Comparison of ENCODE assay signal across 8 cellular contexts in the genomic region with DNA sequence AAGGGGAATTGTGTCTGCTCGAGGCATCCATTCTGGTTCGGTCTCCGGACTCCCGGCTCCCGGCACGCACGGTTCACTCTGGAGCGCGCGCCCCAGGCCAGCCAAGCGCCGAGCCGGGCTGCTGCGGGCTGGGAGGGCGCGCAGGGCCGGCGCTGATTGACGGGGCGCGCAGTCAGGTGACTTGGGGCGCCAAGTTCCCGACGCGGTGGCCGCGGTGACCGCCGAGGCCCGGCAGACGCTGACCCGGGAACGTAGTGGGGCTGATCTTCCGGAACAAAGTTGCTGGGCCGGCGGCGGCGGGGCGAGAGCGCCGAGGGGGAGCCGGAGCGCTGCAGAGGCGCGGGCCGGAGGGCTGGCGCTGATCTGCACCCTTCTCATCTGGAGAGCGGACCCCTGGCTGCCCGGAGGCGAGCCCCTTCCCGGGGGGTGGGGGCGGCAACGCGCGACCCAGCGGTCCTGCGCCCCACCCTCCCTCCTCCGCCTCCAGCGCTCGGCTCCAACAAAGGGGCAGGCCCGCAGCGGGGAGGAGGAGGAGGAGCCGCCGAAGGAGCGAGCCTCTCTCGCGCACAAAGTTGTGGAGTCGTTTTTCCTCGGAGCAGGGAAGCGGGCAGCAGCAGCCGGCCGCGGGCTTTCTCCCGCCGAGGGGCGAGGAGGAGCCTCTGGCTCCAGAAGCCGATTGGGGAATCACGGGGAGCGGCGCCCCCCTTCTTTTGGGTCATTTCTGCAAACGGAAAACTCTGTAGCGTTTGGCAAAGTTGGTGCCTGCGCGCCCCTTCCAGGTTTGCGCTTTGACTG. TPM values are rescaled to one million over a fixed set of nuclear protein-coding genes. Genes with fewer than 3 reads are reported as not detected.
DNase-seq lines count a peak whose midpoint lies in the region; ATAC-seq and TF ChIP-seq lines count a peak whose summit lies in the region.

A gene (plus strand): TSS at position 583 of the 795 bp plus-strand sequence. CDS start 6,494 bp downstream, outside the sequence.

- ATAC-seq in GM18867 (IDR thresholded peaks at IDR 0.05; ENCODE audit: unreplicated experiment): peak; percentile 66
- peak; percentile 47 for ATAC-seq in HG03103 (IDR thresholded peaks at IDR 0.05; ENCODE audit: low read depth, unreplicated experiment)
- peak; percentile 56 to 60 for ATAC-seq in naive B cell (ENCODE audit: low read depth in 2 of 2)

- TF ChIP-seq CTCF in PC-9 (conservative IDR thresholded peaks at IDR 0.05) (no peak), fibroblast of mammary gland (conservative IDR thresholded peaks at IDR 0.05; ENCODE audit: control insufficient read depth, insufficient read depth, low read depth, low read length) (no peak)

- intact Hi-C loops in PC-9 (cut with micrococcal nuclease; ENCODE audit: unreplicated experiment): loop anchor here (1.0 to 5.0 kb wide), 6 partner anchors 19 to 197 kb away; no protein-coding TSS in a partner anchor
- intact Hi-C loops in activated T-helper 2 cell treated with anti-CD3 and anti-CD28 coated beads, Interferon-gamma antibody, Interleukin-2, Interleukin-4, amounts not matched to agents 10 μg/mL and 5 μg/mL and 100 μg/mL, durations not matched to agents 14 hours and 24 hours and 36 hours (cut with micrococcal nuclease): loop anchor here (1.0 to 10.0 kb wide), 8 partner anchors 38 to 280 kb away; a partner anchor contains a TSS

- peaks cover 24% of the 10 kb centered on the region for H3K4me1 ChIP-seq in PC-9 (replicated peaks; ENCODE audit: insufficient read depth)

- no peaks in the 10 kb centered on the region for H3K27me3 ChIP-seq in PC-9 (ENCODE audit: insufficient read depth, low read depth)

- TSS peak; percentile 28 for BruUV-seq in PC-9 (replicated peaks; lab: Mats Ljungman, UMichigan)

- H3K27me3 Mint-ChIP-seq in activated T-helper 2 cell treated with anti-CD3 and anti-CD28 coated beads, Interferon-gamma antibody, Interleukin-2, Interleukin-4, amounts not matched to agents 10 μg/mL and 5 μg/mL and 100 μg/mL, durations not matched to agents 14 hours and 24 hours and 36 hours (ENCODE audit: low read depth): peaks cover 21% of the 10 kb centered on the region
- H3K27me3 Mint-ChIP-seq in naive B cell: peaks cover 8 to 27% (median 16%) of the 10 kb centered on the region in 3 donors

- no peaks in the 10 kb centered on the region for H3K36me3 ChIP-seq in PC-9 (ENCODE audit: low read depth)

- in situ Hi-C loops in ACHN (cut with HindIII; ENCODE audit: low pct_ligation_motif_present, low pct_unique_long_range_greater_than_20kb, low sequenced_read_pairs): no loop called here

- peak within 1 kb of the TSS; percentile 87 for H3K27ac ChIP-seq in PC-9
- H3K27ac ChIP-seq in substantia nigra (ENCODE audit: low read depth, low read length, poor library complexity, severe bottlenecking): peak within 1 kb of the TSS; percentile 59

- peaks cover 11% of the 10 kb centered on the region for H3K4me1 Mint-ChIP-seq in activated T-helper 2 cell treated with anti-CD3 and anti-CD28 coated beads, Interferon-gamma antibody, Interleukin-2, Interleukin-4, amounts not matched to agents 10 μg/mL and 5 μg/mL and 100 μg/mL, durations not matched to agents 14 hours and 24 hours and 36 hours (ENCODE audit: low read depth)
- peaks cover 19 to 34% (median 24%) of the 10 kb centered on the region in 3 donors for H3K4me1 Mint-ChIP-seq in naive B cell

- peak within 1 kb of the TSS; percentile 78 for H3K27ac Mint-ChIP-seq in activated T-helper 2 cell treated with anti-CD3 and anti-CD28 coated beads, Interferon-gamma antibody, Interleukin-2, Interleukin-4, amounts not matched to agents 10 μg/mL and 5 μg/mL and 100 μg/mL, durations not matched to agents 14 hours and 24 hours and 36 hours
- H3K27ac Mint-ChIP-seq in naive B cell: peak within 1 kb of the TSS; percentile 33 to 87 (median 62)

- no peaks in the 10 kb centered on the region for H3K9me3 ChIP-seq in PC-9 (ENCODE audit: insufficient read depth, low read depth)

- H3K79me2 ChIP-seq in PC-9 (ENCODE audit: low read depth): peaks cover 28% of the 10 kb centered on the region

- peak within 1 kb of the TSS; percentile 88 for H3K4me2 ChIP-seq in PC-9

- H3K4me3 ChIP-seq in PC-9: peak within 1 kb of the TSS; percentile 93
- peak within 1 kb of the TSS; percentile 87 for H3K4me3 ChIP-seq in fibroblast of mammary gland (ENCODE audit: control insufficient read depth, low read depth, low read length)

- no peaks in the 10 kb centered on the region for H3K9me2 ChIP-seq in PC-9 (ENCODE audit: insufficient read depth)

- peaks cover 40% of the 10 kb centered on the region for H3F3A ChIP-seq in PC-9 (ENCODE audit: insufficient read depth, low read depth)

- CTCF ChIA-PET in PC-9 (lab: Charles Lee): no interaction called here

- no peaks in the 10 kb centered on the region for H3K36me3 Mint-ChIP-seq in activated T-helper 2 cell treated with anti-CD3 and anti-CD28 coated beads, Interferon-gamma antibody, Interleukin-2, Interleukin-4, amounts not matched to agents 10 μg/mL and 5 μg/mL and 100 μg/mL, durations not matched to agents 14 hours and 24 hours and 36 hours (ENCODE audit: low read depth)
- H3K36me3 Mint-ChIP-seq in naive B cell: peaks cover 4% of the 10 kb centered on the region in 2 donors

- no peaks in the 10 kb centered on the region for H3K9me3 Mint-ChIP-seq in activated T-helper 2 cell treated with anti-CD3 and anti-CD28 coated beads, Interferon-gamma antibody, Interleukin-2, Interleukin-4, amounts not matched to agents 10 μg/mL and 5 μg/mL and 100 μg/mL, durations not matched to agents 14 hours and 24 hours and 36 hours
- H3K9me3 Mint-ChIP-seq in naive B cell: no peaks in the 10 kb centered on the region

- POLR2A ChIA-PET in PC-9 (lab: Charles Lee; ENCODE audit: unreplicated experiment): interaction anchor here (0.6 kb wide), 1 partner anchor 8 kb away, joined by 18 read pairs; no protein-coding TSS in a partner anchor

- peak within 1 kb of the TSS; percentile 91 for H3K4me3 Mint-ChIP-seq in activated T-helper 2 cell treated with anti-CD3 and anti-CD28 coated beads, Interferon-gamma antibody, Interleukin-2, Interleukin-4, amounts not matched to agents 10 μg/mL and 5 μg/mL and 100 μg/mL, durations not matched to agents 14 hours and 24 hours and 36 hours (ENCODE audit: low read depth)
- H3K4me3 Mint-ChIP-seq in naive B cell: peak within 1 kb of the TSS; percentile 92 to 99 (median 96)

- H2AFZ ChIP-seq in PC-9: peak within 1 kb of the TSS; percentile 90

- DNase-seq in ACHN (peak; percentile 84), PC-9 (peak; percentile 68 to 81), fibroblast of mammary gland (ENCODE audit: low read depth) (peak; percentile 78), naive B cell (peak; percentile 36), substantia nigra (lab: John Stamatoyannopoulos, UW) (peak in 44 of 49 donors; percentile 15 to 78 (median 44))
- DNase-seq in activated T-helper 2 cell treated with anti-CD3 and anti-CD28 coated beads, Interferon-gamma antibody, Interleukin-2, Interleukin-4, amounts not matched to agents 10 μg/mL and 5 μg/mL and 100 μg/mL, durations not matched to agents 14 hours and 24 hours and 36 hours (ENCODE audit: low spot score): peak; percentile 41

- H4K20me1 ChIP-seq in PC-9 (ENCODE audit: insufficient read depth): no peaks in the 10 kb centered on the region

RNA-seq across cellular contexts. Expression of the gene that starts here (rescaled TPM):
- 108 and 125 TPM in 2 replicates for total RNA-seq in PC-9 (2021)
- 48.6 and 54.6 TPM in 2 replicates for total RNA-seq in activated T-helper 2 cell treated with anti-CD3 and anti-CD28 coated beads, Interferon-gamma antibody, Interleukin-2, Interleukin-4, amounts not matched to agents 10 μg/mL and 5 μg/mL and 100 μg/mL, durations not matched to agents 14 hours and 24 hours and 36 hours
- 100 to 1,000 TPM in 1 of 6 donors, 10 to 100 TPM in 5; 27.7 to 160 (median 73.1) TPM for polyA plus RNA-seq in naive B cell (ENCODE audit: low read depth in 6 of 6)

Comparison
In these comparisons a context has a peak if more than half of its experiments do, and no peak if none do; other contexts are left out.
1. Peak in every context shown above with its lines: DNase-seq, ATAC-seq, H3K4me3 ChIP-seq and H3K27ac ChIP-seq.